ENCODE assay signal across 25 cellular contexts in genomic region chr1:203359010-203359571, GRCh38. TPM values are rescaled to one million over a fixed set of nuclear protein-coding genes. Genes with fewer than 3 reads are reported as not detected.
A peak's percentile ranks its signal among the peaks of the same experiment; 100 is the strongest.
DNase-seq lines count a peak whose midpoint lies in the region; ATAC-seq and TF ChIP-seq lines count a peak whose summit lies in the region.
"Had no signal": no experiment of that assay in that cellular context is flagged by ENCODE, and none has a peak within 500 bp of the region (broad histone marks: within the 10 kb centered on the region; RNA-seq: fewer than 3 reads in every experiment).

No MANE protein-coding gene starts in this region.

- no peak for TF ChIP-seq EP300 in transverse colon (IDR thresholded peaks at IDR 0.05; ENCODE audit: low read depth)

- H3K27ac ChIP-seq in angular gyrus (ENCODE audit: low read depth, low read length) (peak overlapping the region; percentile 25), transverse colon (no peak overlapping the region)
- H3K27ac ChIP-seq: BLaER1 treated with 17β-estradiol and CSF1 and Interleukin-3, amounts not matched to agents 10 nM and 100 nM; brain microvascular endothelial cell; colonic mucosa; thyroid gland had no signal

- H3K27me3 ChIP-seq in transverse colon, result no peaks in the 10 kb centered on the region
- H3K27me3 ChIP-seq: BLaER1 treated with 17β-estradiol and CSF1 and Interleukin-3, amounts not matched to agents 10 nM and 100 nM; colonic mucosa; thyroid gland had no signal

- H3K36me3 ChIP-seq in transverse colon, result no peaks in the 10 kb centered on the region
- H3K36me3 ChIP-seq: BLaER1 treated with 17β-estradiol and CSF1 and Interleukin-3, amounts not matched to agents 10 nM and 100 nM; brain microvascular endothelial cell; colonic mucosa; thyroid gland had no signal

- TF ChIP-seq CTCF in transverse colon (IDR thresholded peaks at IDR 0.05), result no peak

- H3K9me3 ChIP-seq in transverse colon, result no peaks in the 10 kb centered on the region
- H3K9me3 ChIP-seq: colonic mucosa, thyroid gland had no signal

- in situ Hi-C loops in transverse colon (cut with MboI; ENCODE audit: low pct_ligation_motif_present in 1 of 4, low pct_unique_long_range_greater_than_20kb in 1 of 4, low sequenced_read_pairs in 3 of 4), result loop anchor here in 2 of 4 donors (25.0 kb wide), 2 partner anchors 103 to 128 kb away; partner anchors contain the start of genes OPTC (in 1 of the 2) and PRELP (in 1 of the 2)

- peaks cover 0 to 2% (median under 1%) of the 10 kb centered on the region in 4 donors for H3K4me1 ChIP-seq in transverse colon
- H3K4me1 ChIP-seq: colonic mucosa had no signal

- ATAC-seq in activated CD4-positive, CD25-positive, alpha-beta regulatory T cell treated with anti-CD3 and anti-CD28 coated beads, Interleukin-2, amount 50 U/mL, for 24 hours, result no peak
- ATAC-seq: activated T-helper 17 cell treated with anti-CD3 and anti-CD28 coated beads, Interleukin-2, amount 50 U/mL, for 72 hours; natural killer cell; PC-3; stimulated activated memory B cell treated with anti-CD40 and anti-IgM and Interleukin-4, amounts not matched to agents 10 μg/mL and 1 μg/mL and 100 μg/mL, for 72 hours had no signal

- intact Hi-C loops in transverse colon (cut with DNase I; ENCODE audit: low total_unique reads), result no loop called here

- TF ChIP-seq POLR2A in transverse colon (IDR thresholded peaks at IDR 0.05), result no peak

- peak; percentile 16 for DNase-seq in GM04504 (ENCODE audit: low read depth)
- DNase-seq in iris pigment epithelial cell (ENCODE audit: low read depth), result peak; percentile 13
- peak; percentile 37 for DNase-seq in transverse colon
- no peak for DNase-seq in activated naive CD4-positive, alpha-beta T cell (lab: John Stamatoyannopoulos, UW)
- DNase-seq in HUDEP-2 (lab: John Stamatoyannopoulos, UW; ENCODE audit: unreplicated experiment in 76 of 76), result no peak
- DNase-seq: activated CD4-positive, alpha-beta T cell treated with anti-CD3 and anti-CD28 coated beads, Interleukin-2, amount 10 ng/mL, durations not matched to agents 24 days and 14 days; activated naive CD8-positive, alpha-beta T cell treated with anti-CD3 and anti-CD28 coated beads for 36 hours; brain microvascular endothelial cell; colonic mucosa; H9; KG1; MV-4-11; natural killer cell; NCI-H1694 treated with DMSO at 0.1 percent for 48 hours; NCI-H82; PC-3; SHP77 treated with DMSO at 0.1 percent for 48 hours; stimulated activated CD4-positive, alpha-beta T cell treated with anti-CD3 and anti-CD28 coated beads, Interleukin-1b, Interleukin-23, amount 100 ng/mL, for 48 hours; T-helper 1 cell had no signal

- no peak overlapping the region for H3K4me3 ChIP-seq in transverse colon
- H3K4me3 ChIP-seq: BLaER1 treated with 17β-estradiol and CSF1 and Interleukin-3, amounts not matched to agents 10 nM and 100 nM; colonic mucosa; thyroid gland had no signal

RNA-seq across cellular contexts. Expression of gene FMOD, which starts 8.2 kb away (rescaled TPM):
- 10 to 100 TPM; 13.5 to 44.0 (median 17.8) TPM for total RNA-seq in transverse colon
- total RNA-seq: H9, natural killer cell, PC-3 had no signal

RNA-seq across cellular contexts. Expression of gene BTG2, which starts 53.8 kb away (rescaled TPM):
- total RNA-seq in transverse colon, result 100 to 1,000 TPM in 3 of 4 donors, 10 to 100 TPM in 1; 98.9 to 144 (median 142) TPM

Comparison
In these comparisons a context has a peak if more than half of its experiments do, and no peak if none do; other contexts are left out.
1. DNase-seq: peak in GM04504 (single experiment), iris pigment epithelial cell (single experiment) and transverse colon (single experiment); none in activated naive CD4-positive, alpha-beta T cell (0 of 4) and HUDEP-2 (0 of 76).